In genomic region chr20:42346771-42347170, GRCh38 we compare ENCODE assay signal across 7 cellular contexts.
"Had no signal": no experiment of that assay in that cellular context is flagged by ENCODE, and none has a peak within 500 bp of the region (broad histone marks: within the 10 kb centered on the region; RNA-seq: fewer than 3 reads in every experiment).

No MANE protein-coding gene starts in this region.

- DNase-seq: H9, HCEC 1CT, IMR-90, KBM-7 had no signal

- FAIRE-seq: H1, H54 had no signal

- H3K9me3 Mint-ChIP-seq: H9 had no signal

- H3K4me1 Mint-ChIP-seq: GM23338 had no signal

- H3K4me3 Mint-ChIP-seq: GM23338, H9 had no signal

- H3K27ac Mint-ChIP-seq: GM23338 had no signal

- H3K4me2 ChIP-seq: GM23338 had no signal

- H3K4me3 ChIP-seq: GM23338 had no signal

- ATAC-seq: GM23338 had no signal

- H2AFZ ChIP-seq: GM23338 had no signal
